In genomic region chr14:23558363-23559009, GRCh38 we compare ENCODE assay signal across 15 cellular contexts. TPM values are rescaled to one million over a fixed set of nuclear protein-coding genes. Genes with fewer than 3 reads are reported as not detected.
DNase-seq lines count a peak whose midpoint lies in the region; ATAC-seq and TF ChIP-seq lines count a peak whose summit lies in the region.
"Had no signal": no experiment of that assay in that cellular context is flagged by ENCODE, and none has a peak within 500 bp of the region (broad histone marks: within the 10 kb centered on the region; RNA-seq: fewer than 3 reads in every experiment).

No MANE protein-coding gene starts in this region.

- H3K4me1 Mint-ChIP-seq in CD14-positive monocyte (peaks cover 28% of the 10 kb centered on the region), GM23338 (peaks cover 47% of the 10 kb centered on the region), memory B cell (peaks cover 44% of the 10 kb centered on the region)
- H3K4me1 Mint-ChIP-seq in activated CD8-positive, alpha-beta T cell treated with anti-CD3 and anti-CD28 coated beads for 36 hours (ENCODE audit: low read depth) = peaks cover 39% of the 10 kb centered on the region

- no peak overlapping the region for H3K4me3 ChIP-seq in GM23338
- H3K4me3 ChIP-seq: sigmoid colon had no signal

- H4K20me1 ChIP-seq in GM23338 (replicated peaks; ENCODE audit: insufficient read depth) = no peaks in the 10 kb centered on the region; the same call in 1 of the 2 replicates

- H3K36me3 ChIP-seq in GM23338 (ENCODE audit: insufficient read depth) = no peaks in the 10 kb centered on the region; the same call in 1 of the 2 replicates

- H2AFZ ChIP-seq in GM23338 = no peak overlapping the region

- H3K27ac Mint-ChIP-seq in CD14-positive monocyte (peak overlapping the region in 4 of 7 donors; percentile 6 to 80 (median 36)), GM23338 (peak overlapping the region; percentile 87), memory B cell (peak overlapping the region; percentile 51)
- peak overlapping the region; percentile 91 for H3K27ac Mint-ChIP-seq in activated CD8-positive, alpha-beta T cell treated with anti-CD3 and anti-CD28 coated beads for 36 hours

- H3K36me3 Mint-ChIP-seq in CD14-positive monocyte (peaks cover 40 to 55% of the 10 kb centered on the region in 2 donors), GM23338 (ENCODE audit: low read depth) (peaks cover 47% of the 10 kb centered on the region), memory B cell (peaks cover 21% of the 10 kb centered on the region)
- peaks cover 34% of the 10 kb centered on the region for H3K36me3 Mint-ChIP-seq in activated CD8-positive, alpha-beta T cell treated with anti-CD3 and anti-CD28 coated beads for 36 hours (ENCODE audit: low read depth)

- H3K9me2 ChIP-seq in GM23338 (ENCODE audit: insufficient read depth) = no peaks in the 10 kb centered on the region

- no peaks in the 10 kb centered on the region for H3K27me3 ChIP-seq in GM23338 (ENCODE audit: insufficient read depth)
- H3K27me3 ChIP-seq: sigmoid colon had no signal

- CTCF ChIA-PET in activated CD8-positive, alpha-beta T cell treated with anti-CD3 and anti-CD28 coated beads for 36 hours (lab: Charles Lee) = interaction anchor here (1.1 to 13.7 kb wide), 18 partner anchors 9 to 257 kb away, joined by 3 to 291 read pairs (median 5); partner anchors contain the start of gene AP1G2

- H3F3A ChIP-seq in GM23338 (replicated peaks; ENCODE audit: low read depth) = peaks cover 13% of the 10 kb centered on the region; the same call in 1 of the 2 replicates

- H3K9me3 Mint-ChIP-seq in CD14-positive monocyte (no peaks in the 10 kb centered on the region), GM23338 (no peaks in the 10 kb centered on the region), memory B cell (no peaks in the 10 kb centered on the region)
- no peaks in the 10 kb centered on the region for H3K9me3 Mint-ChIP-seq in activated CD8-positive, alpha-beta T cell treated with anti-CD3 and anti-CD28 coated beads for 36 hours
- H3K9me3 Mint-ChIP-seq: naive thymus-derived CD8-positive, alpha-beta T cell had no signal

- ATAC-seq in GM23338 (no peak), memory B cell (ENCODE audit: low read depth) (no peak), GM21619 (IDR thresholded peaks at IDR 0.05; ENCODE audit: unreplicated experiment) (no peak), HG03135 (IDR thresholded peaks at IDR 0.05; ENCODE audit: unreplicated experiment) (no peak)
- ATAC-seq in activated CD8-positive, alpha-beta T cell treated with anti-CD3 and anti-CD28 coated beads for 36 hours = no peak
- ATAC-seq: naive thymus-derived CD8-positive, alpha-beta T cell had no signal

- DNase-seq in CD14-positive monocyte (ENCODE audit: low spot score) (no peak), GM23338 (ENCODE audit: low spot score) (no peak), memory B cell (ENCODE audit: low spot score in 2 of 2) (no peak), NCI-H2196 (lab: John Stamatoyannopoulos, UW; ENCODE audit: unreplicated experiment) (no peak)
- DNase-seq in activated CD8-positive, alpha-beta T cell treated with anti-CD3 and anti-CD28 coated beads for 36 hours = no peak
- DNase-seq: activated CD4-positive, alpha-beta T cell treated with anti-CD3 and anti-CD28 coated beads for 1 hour; COR-L47; HCEC 1CT; naive thymus-derived CD8-positive, alpha-beta T cell; NCI-H2107; sigmoid colon had no signal

- H3K4me3 Mint-ChIP-seq in CD14-positive monocyte (no peak overlapping the region), GM23338 (no peak overlapping the region; the same call in 2 of the 3 replicates), memory B cell (no peak overlapping the region)
- peak overlapping the region; percentile 94 for H3K4me3 Mint-ChIP-seq in activated CD8-positive, alpha-beta T cell treated with anti-CD3 and anti-CD28 coated beads for 36 hours

- peaks cover 38% of the 10 kb centered on the region for H3K4me1 ChIP-seq in GM23338 (ENCODE audit: insufficient read depth)

- peaks cover 0 to 1% (median 0%) of the 10 kb centered on the region in 3 donors for H3K27me3 Mint-ChIP-seq in CD14-positive monocyte (ENCODE audit: low read depth in 3 of 3)
- H3K27me3 Mint-ChIP-seq in GM23338 (ENCODE audit: insufficient read depth, low read depth, poor library complexity) = peaks cover 21% of the 10 kb centered on the region
- no peaks in the 10 kb centered on the region for H3K27me3 Mint-ChIP-seq in activated CD8-positive, alpha-beta T cell treated with anti-CD3 and anti-CD28 coated beads for 36 hours
- no peaks in the 10 kb centered on the region for H3K27me3 Mint-ChIP-seq in memory B cell
- H3K27me3 Mint-ChIP-seq: naive thymus-derived CD8-positive, alpha-beta T cell had no signal

- H3K4me2 ChIP-seq in GM23338 = peak overlapping the region; percentile 53; the same call in 1 of the 2 replicates

- TF ChIP-seq CTCF in CD14-positive monocyte (IDR thresholded peaks at IDR 0.05) (no peak), GM23338 (conservative IDR thresholded peaks at IDR 0.05; ENCODE audit: low read depth in 2 of 2) (no peak)
- no peak for TF ChIP-seq CTCF in activated CD8-positive, alpha-beta T cell treated with anti-CD3 and anti-CD28 coated beads for 36 hours (IDR thresholded peaks at IDR 0.05)

- H3K27ac ChIP-seq in GM23338 (ENCODE audit: low read depth) = peak overlapping the region; percentile 99
- H3K27ac ChIP-seq: epithelial cell of prostate had no signal

- peaks cover 19% of the 10 kb centered on the region for H3K79me2 ChIP-seq in GM23338 (replicated peaks; ENCODE audit: insufficient read depth)

- intact Hi-C loops in CD14-positive monocyte (cut with micrococcal nuclease) = no loop called here
- intact Hi-C loops in activated CD8-positive, alpha-beta T cell treated with anti-CD3 and anti-CD28 coated beads for 36 hours (cut with micrococcal nuclease) = loop anchor here (2.0 kb wide), 1 partner anchor 80 kb away; no protein-coding TSS in a partner anchor

- POLR2A ChIA-PET in activated CD8-positive, alpha-beta T cell treated with anti-CD3 and anti-CD28 coated beads for 36 hours (lab: Charles Lee) = interaction anchor here (0.6 to 2.7 kb wide), 6 partner anchors 8 to 165 kb away, joined by 3 to 10 read pairs (median 4); no protein-coding TSS in a partner anchor

TF ChIP-seq in GM23338, 12 proteins besides CTCF, POLR2A, EP300 and RAD21:
- TF ChIP-seq ZNF114 (CRISPR knock-in tag; IDR thresholded peaks at IDR 0.05) (no peak), NANOG (IDR thresholded peaks at IDR 0.05; ENCODE audit: borderline replicate concordance) (no peak), STAT1 (IDR thresholded peaks at IDR 0.05; ENCODE audit: unreplicated experiment) (no peak), CREB1 (CRISPR knock-in tag; IDR thresholded peaks at IDR 0.05; ENCODE audit: low read depth) (no peak), EZH2 (IDR thresholded peaks at IDR 0.05; ENCODE audit: low read depth, unreplicated experiment) (no peak)
TF ChIP-seq in GM23338: peak in this region for 0.

RNA-seq across cellular contexts. Expression of gene THTPA, which starts 2.4 kb away (rescaled TPM):
- polyA plus RNA-seq in CD14-positive monocyte = 10 to 100 TPM; 15.3 to 17.0 TPM
- 15.0 and 21.3 TPM in 2 replicates for total RNA-seq in GM23338 (2014; rRNA removed; shearing (Covaris generic))
- polyA plus RNA-seq in GM23338 (2016; fragmentation: Nextera tagmentation; extraction: Ambion mirVana) = 6.3 and 8.6 TPM in 2 replicates
- total RNA-seq in activated CD8-positive, alpha-beta T cell treated with anti-CD3 and anti-CD28 coated beads for 36 hours = 1 to 10 TPM; 5.1 to 7.6 TPM

RNA-seq across cellular contexts. Expression of gene ZFHX2, which starts 6.9 kb away (rescaled TPM):
- polyA plus RNA-seq in CD14-positive monocyte = under 1 TPM in 1 of 2 donors, not detected in 1; 0.07 TPM
- total RNA-seq in GM23338 (2014; rRNA removed; shearing (Covaris generic)) = 9.9 and 11.6 TPM in 2 replicates
- 18.5 and 22.4 TPM in 2 replicates for polyA plus RNA-seq in GM23338 (2016; fragmentation: Nextera tagmentation; extraction: Ambion mirVana)
- total RNA-seq in activated CD8-positive, alpha-beta T cell treated with anti-CD3 and anti-CD28 coated beads for 36 hours = 1 to 10 TPM in 1 of 2 experiments, under 1 TPM in 1; 0.78 to 1.0 TPM
- total RNA-seq: SK-MEL-5 had no signal

RNA-seq across cellular contexts. Expression of gene AP1G2, which starts 9.1 kb away (rescaled TPM):
- polyA plus RNA-seq in CD14-positive monocyte = 10 to 100 TPM; 32.2 to 37.0 TPM
- 63.5 and 70.8 TPM in 2 replicates for total RNA-seq in GM23338 (2014; rRNA removed; shearing (Covaris generic))
- 53.7 and 55.3 TPM in 2 replicates for polyA plus RNA-seq in GM23338 (2016; fragmentation: Nextera tagmentation; extraction: Ambion mirVana)
- 100 to 1,000 TPM; 146 to 155 TPM for total RNA-seq in activated CD8-positive, alpha-beta T cell treated with anti-CD3 and anti-CD28 coated beads for 36 hours

RNA-seq across cellular contexts. Expression of gene JPH4, which starts 20.1 kb away (rescaled TPM):
- 1 to 10 TPM; 3.7 to 4.1 TPM for polyA plus RNA-seq in CD14-positive monocyte
- 28.5 and 29.9 TPM in 2 replicates for total RNA-seq in GM23338 (2014; rRNA removed; shearing (Covaris generic))
- 11.0 and 11.9 TPM in 2 replicates for polyA plus RNA-seq in GM23338 (2016; fragmentation: Nextera tagmentation; extraction: Ambion mirVana)
- under 1 TPM; 0.25 to 0.51 TPM for total RNA-seq in activated CD8-positive, alpha-beta T cell treated with anti-CD3 and anti-CD28 coated beads for 36 hours
- total RNA-seq: naive thymus-derived CD8-positive, alpha-beta T cell; SK-MEL-5 had no signal

Comparison
In these comparisons a context has a peak if more than half of its experiments do, and no peak if none do; other contexts are left out.
1. H3K27ac Mint-ChIP-seq: peak in every context shown above with its lines; median percentile 91 in activated CD8-positive, alpha-beta T cell treated with anti-CD3 and anti-CD28 coated beads for 36 hours; 87 in GM23338; 51 in memory B cell; 36 in CD14-positive monocyte.